1 cellular context compared by ENCODE assay signal in the genomic region with DNA sequence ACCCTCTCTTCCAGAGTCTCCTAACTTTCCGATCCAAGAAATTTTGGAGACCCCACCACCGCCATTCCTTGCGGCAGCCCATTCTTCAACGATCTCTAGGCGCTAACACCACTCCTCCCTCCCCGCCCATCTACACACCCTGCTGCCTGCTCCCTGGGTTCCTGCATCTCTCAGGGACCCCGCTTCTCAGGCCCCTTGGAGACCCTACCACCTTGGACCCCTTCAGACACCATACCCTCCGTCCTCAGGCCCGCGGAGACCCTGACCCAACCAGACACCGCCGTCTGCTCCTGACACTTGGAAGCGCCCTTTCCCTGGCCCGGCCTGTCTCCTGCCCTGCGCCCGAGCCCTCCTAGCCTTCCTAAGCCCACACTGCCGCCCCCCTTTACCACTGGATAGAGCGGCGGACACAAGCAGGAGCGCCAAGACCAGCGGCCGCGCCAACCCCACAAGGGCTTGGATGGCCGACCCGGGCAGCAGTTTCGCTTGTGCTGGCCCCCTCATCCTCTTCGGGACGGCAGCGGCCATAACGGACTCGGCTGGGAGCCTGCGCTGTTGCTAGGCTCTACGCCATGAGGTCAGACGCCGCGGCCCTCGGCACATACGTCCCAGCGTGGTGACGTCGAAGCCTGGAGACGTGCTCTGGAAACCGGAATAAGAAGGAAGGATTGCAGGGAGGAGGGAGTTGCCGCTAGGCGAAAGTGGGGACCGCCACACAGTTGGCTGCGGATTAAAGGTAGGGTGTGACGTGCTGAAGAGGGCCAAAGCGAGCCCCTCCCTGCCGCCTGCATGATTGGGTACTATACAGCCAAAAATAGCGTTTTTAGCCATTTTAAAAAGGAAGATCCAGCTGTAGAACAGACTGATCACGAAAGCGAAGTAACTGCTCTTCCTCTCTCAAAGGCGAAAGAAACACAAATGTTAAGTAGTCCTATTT.
TF ChIP-seq lines count a peak whose summit lies in the region.

Gene C5orf15, minus strand, starts transcription at position 569 of the 937 bp plus-strand sequence. Its CDS starts 41 bp downstream, at position 528.

TF ChIP-seq in K562, 482 proteins besides CTCF, POLR2A, EP300 and RAD21 (continued from another document):
- TF ChIP-seq, protein P1, sequence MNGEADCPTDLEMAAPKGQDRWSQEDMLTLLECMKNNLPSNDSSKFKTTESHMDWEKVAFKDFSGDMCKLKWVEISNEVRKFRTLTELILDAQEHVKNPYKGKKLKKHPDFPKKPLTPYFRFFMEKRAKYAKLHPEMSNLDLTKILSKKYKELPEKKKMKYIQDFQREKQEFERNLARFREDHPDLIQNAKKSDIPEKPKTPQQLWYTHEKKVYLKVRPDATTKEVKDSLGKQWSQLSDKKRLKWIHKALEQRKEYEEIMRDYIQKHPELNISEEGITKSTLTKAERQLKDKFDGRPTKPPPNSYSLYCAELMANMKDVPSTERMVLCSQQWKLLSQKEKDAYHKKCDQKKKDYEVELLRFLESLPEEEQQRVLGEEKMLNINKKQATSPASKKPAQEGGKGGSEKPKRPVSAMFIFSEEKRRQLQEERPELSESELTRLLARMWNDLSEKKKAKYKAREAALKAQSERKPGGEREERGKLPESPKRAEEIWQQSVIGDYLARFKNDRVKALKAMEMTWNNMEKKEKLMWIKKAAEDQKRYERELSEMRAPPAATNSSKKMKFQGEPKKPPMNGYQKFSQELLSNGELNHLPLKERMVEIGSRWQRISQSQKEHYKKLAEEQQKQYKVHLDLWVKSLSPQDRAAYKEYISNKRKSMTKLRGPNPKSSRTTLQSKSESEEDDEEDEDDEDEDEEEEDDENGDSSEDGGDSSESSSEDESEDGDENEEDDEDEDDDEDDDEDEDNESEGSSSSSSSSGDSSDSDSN (IDR thresholded peaks at IDR 0.05; ENCODE audit: borderline replicate concordance in 1 of 2, low read depth in 2 of 2, low read length in 2 of 2) = peak in 1 of 2 experiments; percentile 81; a peak in 1 of 4 replicates
- no peak for TF ChIP-seq RBM17 (IDR thresholded peaks at IDR 0.05; ENCODE audit: borderline replicate concordance, low read depth, low read length)
- no peak for TF ChIP-seq NFIX (CRISPR knock-in tag; IDR thresholded peaks at IDR 0.05; ENCODE audit: low read depth)
- TF ChIP-seq ZNF398 (CRISPR knock-in tag; IDR thresholded peaks at IDR 0.05) = no peak
- TF ChIP-seq, protein P2, sequence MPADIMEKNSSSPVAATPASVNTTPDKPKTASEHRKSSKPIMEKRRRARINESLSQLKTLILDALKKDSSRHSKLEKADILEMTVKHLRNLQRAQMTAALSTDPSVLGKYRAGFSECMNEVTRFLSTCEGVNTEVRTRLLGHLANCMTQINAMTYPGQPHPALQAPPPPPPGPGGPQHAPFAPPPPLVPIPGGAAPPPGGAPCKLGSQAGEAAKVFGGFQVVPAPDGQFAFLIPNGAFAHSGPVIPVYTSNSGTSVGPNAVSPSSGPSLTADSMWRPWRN (IDR thresholded peaks at IDR 0.05; ENCODE audit: low read depth) = no peak
- no peak for TF ChIP-seq MCM5 (IDR thresholded peaks at IDR 0.05; ENCODE audit: low read depth)
- TF ChIP-seq ZBTB1 (CRISPR knock-in tag; IDR thresholded peaks at IDR 0.05; ENCODE audit: borderline replicate concordance, low read depth) = no peak
- no peak for TF ChIP-seq CBX1 (IDR thresholded peaks at IDR 0.05; ENCODE audit: low read depth)
- no peak for TF ChIP-seq XRCC4 (IDR thresholded peaks at IDR 0.05; ENCODE audit: extremely low read depth, insufficient read depth, insufficient read length)
- TF ChIP-seq SMAD4 (CRISPR knock-in tag; conservative IDR thresholded peaks at IDR 0.05) = peak; percentile 17; the same call in 1 of the 2 replicates
- TF ChIP-seq TCFL5 (CRISPR knock-in tag; conservative IDR thresholded peaks at IDR 0.05) = no peak
- no peak for TF ChIP-seq SAFB (IDR thresholded peaks at IDR 0.05; ENCODE audit: borderline replicate concordance, low read depth, low read length)
- TF ChIP-seq COPS2 (conservative IDR thresholded peaks at IDR 0.05) = no peak
- TF ChIP-seq MBD1 (CRISPR knock-in tag; IDR thresholded peaks at IDR 0.05) = no peak
- no peak for TF ChIP-seq ZNF212 (CRISPR knock-in tag; IDR thresholded peaks at IDR 0.05)
- TF ChIP-seq, protein P3, sequence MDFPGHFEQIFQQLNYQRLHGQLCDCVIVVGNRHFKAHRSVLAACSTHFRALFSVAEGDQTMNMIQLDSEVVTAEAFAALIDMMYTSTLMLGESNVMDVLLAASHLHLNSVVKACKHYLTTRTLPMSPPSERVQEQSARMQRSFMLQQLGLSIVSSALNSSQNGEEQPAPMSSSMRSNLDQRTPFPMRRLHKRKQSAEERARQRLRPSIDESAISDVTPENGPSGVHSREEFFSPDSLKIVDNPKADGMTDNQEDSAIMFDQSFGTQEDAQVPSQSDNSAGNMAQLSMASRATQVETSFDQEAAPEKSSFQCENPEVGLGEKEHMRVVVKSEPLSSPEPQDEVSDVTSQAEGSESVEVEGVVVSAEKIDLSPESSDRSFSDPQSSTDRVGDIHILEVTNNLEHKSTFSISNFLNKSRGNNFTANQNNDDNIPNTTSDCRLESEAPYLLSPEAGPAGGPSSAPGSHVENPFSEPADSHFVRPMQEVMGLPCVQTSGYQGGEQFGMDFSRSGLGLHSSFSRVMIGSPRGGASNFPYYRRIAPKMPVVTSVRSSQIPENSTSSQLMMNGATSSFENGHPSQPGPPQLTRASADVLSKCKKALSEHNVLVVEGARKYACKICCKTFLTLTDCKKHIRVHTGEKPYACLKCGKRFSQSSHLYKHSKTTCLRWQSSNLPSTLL (IDR thresholded peaks at IDR 0.05) = no peak
- no peak for TF ChIP-seq TCF15 (CRISPR knock-in tag; IDR thresholded peaks at IDR 0.05)
- no peak for TF ChIP-seq MCM7 (IDR thresholded peaks at IDR 0.05)
- no peak for TF ChIP-seq KDM1A (IDR thresholded peaks at IDR 0.05)
TF ChIP-seq in K562: peak in this region for 107.
